In genomic region chr17:17034028-17034427, GRCh38 we compare ENCODE assay signal across 19 cellular contexts. TPM values are rescaled to one million over a fixed set of nuclear protein-coding genes. Genes with fewer than 3 reads are reported as not detected.
A peak's percentile ranks its signal among the peaks of the same experiment; 100 is the strongest.
DNase-seq lines count a peak whose midpoint lies in the region; ATAC-seq and TF ChIP-seq lines count a peak whose summit lies in the region.
"Had no signal": no experiment of that assay in that cellular context is flagged by ENCODE, and none has a peak within 500 bp of the region (broad histone marks: within the 10 kb centered on the region; RNA-seq: fewer than 3 reads in every experiment).

No MANE protein-coding gene starts in this region.

- no peaks in the 10 kb centered on the region for H3K79me2 ChIP-seq in smooth muscle cell (ENCODE audit: low read depth)

- H3K27me3 ChIP-seq in BLaER1 treated with 17β-estradiol and CSF1 and Interleukin-3, amounts not matched to agents 10 nM and 100 nM: peaks cover 0 to 5% (median 0%) of the 10 kb centered on the region in 11 experiments; a peak in 4 of 22 replicates
- H3K27me3 ChIP-seq in RWPE2 (ENCODE audit: insufficient read depth, poor library complexity, severe bottlenecking) (no peaks in the 10 kb centered on the region), smooth muscle cell (ENCODE audit: low read depth) (no peaks in the 10 kb centered on the region), dorsolateral prefrontal cortex (no peaks in the 10 kb centered on the region)
- H3K27me3 ChIP-seq: Peyer's patch, SJCRH30 had no signal

- peak overlapping the region in 8 of 11 experiments; percentile 2 to 54 (median 26); a peak in 14 of 22 replicates for H3K4me2 ChIP-seq in BLaER1 treated with 17β-estradiol and CSF1 and Interleukin-3, amounts not matched to agents 10 nM and 100 nM
- H3K4me2 ChIP-seq in smooth muscle cell: peak overlapping the region; percentile 70

- ATAC-seq in RWPE2 (ENCODE audit: low read depth): no peak
- no peak for ATAC-seq in GM21515 (IDR thresholded peaks at IDR 0.05; ENCODE audit: unreplicated experiment)
- ATAC-seq: GM12878 had no signal

- intact Hi-C loops in dorsolateral prefrontal cortex (cut with DNase I): no loop called here

- peaks cover 31% of the 10 kb centered on the region for H3F3A ChIP-seq in smooth muscle cell (ENCODE audit: low read depth)

- no peak for TF ChIP-seq CTCF in RWPE2 (IDR thresholded peaks at IDR 0.05; ENCODE audit: poor library complexity, severe bottlenecking)
- no peak for TF ChIP-seq CTCF in coronary artery (IDR thresholded peaks at IDR 0.05)
- no peak for TF ChIP-seq CTCF in smooth muscle cell (IDR thresholded peaks at IDR 0.05; ENCODE audit: borderline replicate concordance, insufficient read depth, poor library complexity, severe bottlenecking)
- no peak for TF ChIP-seq CTCF in dorsolateral prefrontal cortex (IDR thresholded peaks at IDR 0.05 in 54 of 56, conservative IDR thresholded peaks at IDR 0.05 in 2 of 56; ENCODE audit: low read depth in 1 of 56, partially characterized antibody in 56 of 56)

- no peak overlapping the region for H3K27ac ChIP-seq in BLaER1 treated with 17β-estradiol and CSF1 and Interleukin-3, amounts not matched to agents 10 nM and 100 nM
- peak overlapping the region; percentile 93 for H3K27ac ChIP-seq in RWPE2 (ENCODE audit: poor library complexity, severe bottlenecking)
- peak overlapping the region; percentile 30 to 63 for H3K27ac ChIP-seq in coronary artery
- peak overlapping the region; percentile 99 for H3K27ac ChIP-seq in smooth muscle cell (ENCODE audit: low read depth)
- H3K27ac ChIP-seq in dorsolateral prefrontal cortex: peak overlapping the region in 7 of 59 donors; percentile 1 to 69 (median 16)
- H3K27ac ChIP-seq: Peyer's patch, SJCRH30 had no signal

- H2AFZ ChIP-seq in smooth muscle cell (ENCODE audit: low read depth): no peak overlapping the region

- H3K36me3 ChIP-seq in BLaER1 treated with 17β-estradiol and CSF1 and Interleukin-3, amounts not matched to agents 10 nM and 100 nM: no peaks in the 10 kb centered on the region
- H3K36me3 ChIP-seq in RWPE2 (ENCODE audit: low read depth): no peaks in the 10 kb centered on the region
- H3K36me3 ChIP-seq in smooth muscle cell (ENCODE audit: low read depth): no peaks in the 10 kb centered on the region
- H3K36me3 ChIP-seq: Peyer's patch, SJCRH30 had no signal

- no peaks in the 10 kb centered on the region for H3K9me3 ChIP-seq in BLaER1 treated with 17β-estradiol and CSF1 and Interleukin-3, amounts not matched to agents 10 nM and 100 nM (replicated peaks in 1 of 11)
- H3K9me3 ChIP-seq in RWPE2 (ENCODE audit: severe bottlenecking): no peaks in the 10 kb centered on the region
- H3K9me3 ChIP-seq in smooth muscle cell (replicated peaks; ENCODE audit: low read depth): no peaks in the 10 kb centered on the region
- H3K9me3 ChIP-seq: Peyer's patch, SJCRH30 had no signal

- DNase-seq in RWPE2 (ENCODE audit: low spot score) (no peak), coronary artery (ENCODE audit: low spot score) (no peak), smooth muscle cell (lab: John Stamatoyannopoulos, UW; ENCODE audit: unreplicated experiment) (no peak), hippocampal formation (lab: John Stamatoyannopoulos, UW) (no peak), dorsolateral prefrontal cortex (no peak)
- DNase-seq in NK-92 treated with Interleukin-12 subunit alpha and Interleukin-12 subunit beta, amount 100 ng/mL, for 24 hours (lab: John Stamatoyannopoulos, UW): no peak
- DNase-seq: CD4-positive, CD25-positive, alpha-beta regulatory T cell; DMS79; H7; Kasumi-1; NCI-H1694; NCI-H2081 treated with DMSO at 0.1 percent for 48 hours; NCI-H446; NCI-H526 treated with DMSO at 0.1 percent for 48 hours; Peyer's patch; SJCRH30 had no signal

- peak overlapping the region in 2 of 11 experiments; percentile 5 to 30; a peak in 1 of 22 replicates for H3K9ac ChIP-seq in BLaER1 treated with 17β-estradiol and CSF1 and Interleukin-3, amounts not matched to agents 10 nM and 100 nM
- peak overlapping the region; percentile 93 for H3K9ac ChIP-seq in smooth muscle cell (ENCODE audit: low read depth)

- peaks cover 34 to 90% (median 76%) of the 10 kb centered on the region in 10 experiments for H3K4me1 ChIP-seq in BLaER1 treated with 17β-estradiol and CSF1 and Interleukin-3, amounts not matched to agents 10 nM and 100 nM
- H3K4me1 ChIP-seq in RWPE2 (ENCODE audit: insufficient read depth, poor library complexity, severe bottlenecking) (peaks cover 22% of the 10 kb centered on the region), smooth muscle cell (ENCODE audit: low read depth) (peaks cover 16% of the 10 kb centered on the region)

- peaks cover 0 to 11% (median 3%) of the 10 kb centered on the region in 11 experiments; a peak in 11 of 22 replicates for H4K20me1 ChIP-seq in BLaER1 treated with 17β-estradiol and CSF1 and Interleukin-3, amounts not matched to agents 10 nM and 100 nM
- H4K20me1 ChIP-seq in smooth muscle cell (ENCODE audit: low read depth): no peaks in the 10 kb centered on the region

- H3K4me3 ChIP-seq in BLaER1 treated with 17β-estradiol and CSF1 and Interleukin-3, amounts not matched to agents 10 nM and 100 nM: no peak overlapping the region
- H3K4me3 ChIP-seq in RWPE2 (ENCODE audit: severe bottlenecking) (no peak overlapping the region), coronary artery (no peak overlapping the region), smooth muscle cell (no peak overlapping the region), dorsolateral prefrontal cortex (no peak overlapping the region)
- H3K4me3 ChIP-seq: GM12878, Peyer's patch, SJCRH30 had no signal

RNA-seq across cellular contexts. Expression of gene MPRIP, which starts 8.2 kb away (rescaled TPM):
- total RNA-seq in smooth muscle cell (58.8 and 62.5 TPM in 2 replicates), dorsolateral prefrontal cortex (100 to 1,000 TPM; 402 to 682 (median 476) TPM)
- 67.2 and 69.3 TPM in 2 replicates for polyA plus RNA-seq in smooth muscle cell

Comparison
In these comparisons a context has a peak if more than half of its experiments do, and no peak if none do; other contexts are left out.
1. H3K27ac ChIP-seq: peak in RWPE2 (single experiment), coronary artery (2 of 2) and smooth muscle cell (single experiment); none in BLaER1 treated with 17β-estradiol and CSF1 and Interleukin-3, amounts not matched to agents 10 nM and 100 nM (0 of 11).